ENCODE assay signal across 29 cellular contexts in genomic region chr2:236859896-236860295, GRCh38.
DNase-seq lines count a peak whose midpoint lies in the region; ATAC-seq, FAIRE-seq and TF ChIP-seq lines count a peak whose summit lies in the region.
"Had no signal": no experiment of that assay in that cellular context is flagged by ENCODE, and none has a peak within 500 bp of the region (broad histone marks: within the 10 kb centered on the region; RNA-seq: fewer than 3 reads in every experiment).

No MANE protein-coding gene starts in this region.

- H3K79me1 ChIP-seq in mesendoderm (ENCODE audit: low read length) = no peaks in the 10 kb centered on the region

- no peak overlapping the region for H3K4ac ChIP-seq in mesendoderm (ENCODE audit: low read depth, low read length)

- H2BK5ac ChIP-seq in mesendoderm (ENCODE audit: low read length) = no peak overlapping the region

- no peak for FAIRE-seq in HepG2 (lab: Jason Lieb, UNC)
- FAIRE-seq: A549, astrocyte had no signal

- no peak for TF ChIP-seq POLR2A in HepG2 (IDR thresholded peaks at IDR 0.05; ENCODE audit: insufficient read depth in 1 of 2, low read depth in 2 of 2, low read length in 2 of 2)

- no TSS peak for BruUV-seq in HepG2 (replicated peaks; lab: Mats Ljungman, UMichigan)

- POLR2A ChIA-PET in HepG2 (lab: Yijun Ruan, JAX) = no interaction called here

- no peak for TF ChIP-seq EP300 in HepG2 (IDR thresholded peaks at IDR 0.05; ENCODE audit: low read depth in 2 of 2, low read length in 2 of 2)
- TF ChIP-seq EP300 in HepG2 (CRISPR knock-in tag; IDR thresholded peaks at IDR 0.05; ENCODE audit: borderline replicate concordance) = no peak

- no peak overlapping the region for H3K23ac ChIP-seq in mesendoderm (ENCODE audit: low read length)

- no peak for TF ChIP-seq RAD21 in HepG2 (CRISPR knock-in tag; IDR thresholded peaks at IDR 0.05)

- peak overlapping the region; percentile 62 for H3K56ac ChIP-seq in mesendoderm (ENCODE audit: low read length)

- in situ Hi-C loops in HepG2 (cut with HindIII; ENCODE audit: extremely low pct_ligation_motif_present, low pct_unique_long_range_greater_than_20kb) = no loop called here

- peak overlapping the region; percentile 7 for H3K27ac ChIP-seq in mesendoderm (ENCODE audit: low read depth, low read length)
- H3K27ac ChIP-seq in HepG2 (ENCODE audit: extremely low read length, insufficient read depth, low read length) = no peak overlapping the region
- H3K27ac ChIP-seq: A549, dorsolateral prefrontal cortex, ovary, PC-9 had no signal

- H3K18ac ChIP-seq in mesendoderm (ENCODE audit: low read length) = no peak overlapping the region

- H3K27me3 ChIP-seq in mesendoderm (ENCODE audit: insufficient read depth, low read length, poor library complexity) = no peaks in the 10 kb centered on the region
- H3K27me3 ChIP-seq in HepG2 (ENCODE audit: control insufficient read depth in 1 of 2, insufficient read depth in 2 of 2, low read length in 2 of 2) = no peaks in the 10 kb centered on the region; a peak in 2 of 5 replicates
- H3K27me3 ChIP-seq: BE2C, dorsolateral prefrontal cortex, ovary had no signal

- peak; percentile 20 for DNase-seq in activated CD8-positive, alpha-beta memory T cell treated with anti-CD3 and anti-CD28 coated beads, Interleukin-2, amount 50 U/mL, for 48 hours
- DNase-seq in activated CD8-positive, alpha-beta memory T cell treated with anti-CD3 and anti-CD28 coated beads, Interleukin-2, amount 50 U/mL, for 4 hours = no peak
- DNase-seq in ecto neural progenitor cell (ENCODE audit: low spot score) = peak; percentile 43
- DNase-seq in mesendoderm = peak; percentile 77
- no peak for DNase-seq in DMS53 (lab: John Stamatoyannopoulos, UW)
- DNase-seq in stimulated activated CD8-positive, alpha-beta memory T cell treated with anti-CD3 and anti-CD28 coated beads, Interleukin-4, amount 100 ng/mL, for 48 hours = no peak
- DNase-seq in NCI-H1092 treated with DMSO at 0.1 percent for 48 hours (lab: John Stamatoyannopoulos, UW) = no peak
- no peak for DNase-seq in HepG2 (ENCODE audit: low spot score)
- DNase-seq: activated CD4-positive, alpha-beta T cell treated with anti-CD3 and anti-CD28 coated beads, Interleukin-2, amount 50 U/mL, for 48 hours; activated CD4-positive, CD25-positive, alpha-beta regulatory T cell; activated effector memory CD4-positive, alpha-beta T cell treated with anti-CD3 and anti-CD28 coated beads, Interleukin-2, amount 50 U/mL, for 16 hours; activated naive CD8-positive, alpha-beta T cell treated with anti-CD3 and anti-CD28 coated beads, Interleukin-2, amount 10 ng/mL, durations not matched to agents 7 days and 5 days; BE2C; central memory CD4-positive, alpha-beta T cell; DMS79 treated with DMSO at 0.1 percent for 48 hours; dorsolateral prefrontal cortex; glutamatergic neuron; midbrain; natural killer cell; NCI-H1105 treated with DMSO at 0.1 percent for 48 hours; NCI-H2081 treated with DMSO at 0.1 percent for 48 hours; NCI-H345; ovary; PC-9; right cardiac atrium; SHP77; stimulated activated CD4-positive, alpha-beta T cell treated with anti-CD3 and anti-CD28 coated beads, Interleukin-12 subunit alpha, Interleukin-12 subunit beta, amount 100 ng/mL, for 4 hours had no signal

- no peak overlapping the region for H2AK5ac ChIP-seq in mesendoderm (ENCODE audit: low read length)

- ATAC-seq in HepG2 = no peak
- ATAC-seq: A549, natural killer cell, right cardiac atrium had no signal

- no peaks in the 10 kb centered on the region for H4K20me1 ChIP-seq in HepG2 (ENCODE audit: insufficient read depth, low read length)

- no peaks in the 10 kb centered on the region for H3K79me2 ChIP-seq in mesendoderm (ENCODE audit: control insufficient read depth, insufficient read depth, low read length)
- no peaks in the 10 kb centered on the region for H3K79me2 ChIP-seq in HepG2 (ENCODE audit: insufficient read depth, low read length)

- H3K9ac ChIP-seq in mesendoderm (ENCODE audit: low read length) (no peak overlapping the region), HepG2 (ENCODE audit: insufficient read depth, low read depth, low read length) (no peak overlapping the region)

- H4K8ac ChIP-seq in mesendoderm (ENCODE audit: low read depth, low read length) = no peak overlapping the region

- H2BK120ac ChIP-seq in mesendoderm (ENCODE audit: low read depth, low read length) = no peak overlapping the region

- no CpG with 5 or more reads among the region's 7 CpGs for WGBS in mesendoderm (ENCODE audit: extremely low coverage, insufficient coverage, low lambda C conversion rate)
- 41% methylated on average over 7 of the region's 7 CpGs for WGBS in HepG2 (ENCODE audit: low lambda C conversion rate)

- peaks cover 7% of the 10 kb centered on the region; the same call in 1 of the 2 replicates for H3K9me3 ChIP-seq in HepG2 (ENCODE audit: low read length)
- H3K9me3 ChIP-seq: A549, BE2C had no signal

- no peaks in the 10 kb centered on the region for H3K36me3 ChIP-seq in mesendoderm (ENCODE audit: control insufficient read depth, insufficient read depth, low read length)
- H3K36me3 ChIP-seq in HepG2 (replicated peaks in 1 of 2; ENCODE audit: control insufficient read depth in 1 of 2, insufficient read depth in 2 of 2, low read length in 2 of 2) = no peaks in the 10 kb centered on the region
- H3K36me3 ChIP-seq: BE2C, ovary had no signal

- no peak overlapping the region for H2AFZ ChIP-seq in HepG2 (ENCODE audit: low read length)
- H2AFZ ChIP-seq: PC-9 had no signal

- H3K4me2 ChIP-seq in mesendoderm (ENCODE audit: low read length) (no peak overlapping the region), HepG2 (ENCODE audit: low read depth, low read length) (no peak overlapping the region)
- H3K4me2 ChIP-seq: A549, PC-9 had no signal

- H3K4me3 ChIP-seq in mesendoderm (ENCODE audit: low read length) (no peak overlapping the region), HepG2 (replicated peaks in 1 of 3; ENCODE audit: insufficient read depth in 1 of 3, low read depth in 2 of 3, low read length in 3 of 3) (no peak overlapping the region)
- H3K4me3 ChIP-seq: A549, dorsolateral prefrontal cortex, ovary, PC-9 had no signal

- no peak for TF ChIP-seq CTCF in HepG2 (CRISPR knock-in tag; IDR thresholded peaks at IDR 0.05)

- H3K4me1 ChIP-seq in mesendoderm (ENCODE audit: control insufficient read depth, low read depth, low read length) (peaks cover 18% of the 10 kb centered on the region), HepG2 (ENCODE audit: insufficient read depth, low read length) (no peaks in the 10 kb centered on the region)
- H3K4me1 ChIP-seq: A549, BE2C had no signal

- CTCF ChIA-PET in HepG2 (lab: Yijun Ruan, JAX; ENCODE audit: low intra/inter-chr PET ratio, low total read pairs) = no interaction called here

- no peak overlapping the region for H4K5ac ChIP-seq in mesendoderm (ENCODE audit: low read length)

- no peak overlapping the region for H2BK15ac ChIP-seq in mesendoderm (replicated peaks; ENCODE audit: low read depth)

- intact Hi-C loops in HepG2 (cut with micrococcal nuclease; ENCODE audit: unreplicated experiment) = no loop called here

TF ChIP-seq in HepG2, 621 proteins besides CTCF, POLR2A, EP300 and RAD21 (continues in another document):
- no peak for TF ChIP-seq GATAD1 (CRISPR knock-in tag; IDR thresholded peaks at IDR 0.05)
- no peak for TF ChIP-seq ZFP82 (CRISPR knock-in tag; IDR thresholded peaks at IDR 0.05; ENCODE audit: borderline replicate concordance)
- no peak for TF ChIP-seq AHDC1 (CRISPR knock-in tag; IDR thresholded peaks at IDR 0.05; ENCODE audit: borderline replicate concordance)
- no peak for TF ChIP-seq MTF1 (CRISPR knock-in tag; IDR thresholded peaks at IDR 0.05)
- TF ChIP-seq SRSF4 (IDR thresholded peaks at IDR 0.05; ENCODE audit: low read depth, low read length, poor library complexity, severe bottlenecking) = no peak
- no peak for TF ChIP-seq MAFG (CRISPR knock-in tag; IDR thresholded peaks at IDR 0.05)
- no peak for TF ChIP-seq TEF (CRISPR knock-in tag; IDR thresholded peaks at IDR 0.05)

Comparison
In these comparisons a context has a peak if more than half of its experiments do, and no peak if none do; other contexts are left out.
1. DNase-seq: peak in activated CD8-positive, alpha-beta memory T cell treated with anti-CD3 and anti-CD28 coated beads, Interleukin-2, amount 50 U/mL, for 48 hours (single experiment), ecto neural progenitor cell (single experiment) and mesendoderm (single experiment); none in activated CD8-positive, alpha-beta memory T cell treated with anti-CD3 and anti-CD28 coated beads, Interleukin-2, amount 50 U/mL, for 4 hours (single experiment), DMS53 (single experiment), stimulated activated CD8-positive, alpha-beta memory T cell treated with anti-CD3 and anti-CD28 coated beads, Interleukin-4, amount 100 ng/mL, for 48 hours (single experiment), NCI-H1092 treated with DMSO at 0.1 percent for 48 hours (single experiment) and HepG2 (single experiment).